In genomic region chr1:223492044-223492443, GRCh38 we compare ENCODE assay signal across 1 cellular context.
TF ChIP-seq lines count a peak whose summit lies in the region.

No MANE protein-coding gene starts in this region.

TF ChIP-seq in HEK293, 187 proteins besides CTCF, POLR2A, EP300 and RAD21 (continued from another document):
- TF ChIP-seq ZNF660 (tag by site-specific recombination; IDR thresholded peaks at IDR 0.05) = peak; percentile 81
- TF ChIP-seq SP2 (tag by site-specific recombination; IDR thresholded peaks at IDR 0.05) = no peak
